In genomic region chr12:55073043-55074022, GRCh38 we compare ENCODE assay signal across 8 cellular contexts. TPM values are rescaled to one million over a fixed set of nuclear protein-coding genes. Genes with fewer than 3 reads are reported as not detected.
DNase-seq lines count a peak whose midpoint lies in the region; ATAC-seq and TF ChIP-seq lines count a peak whose summit lies in the region.

No MANE protein-coding gene starts in this region.

- H3K9me3 ChIP-seq in esophagus muscularis mucosa = no peaks in the 10 kb centered on the region

- H3K27ac Mint-ChIP-seq in natural killer cell treated with Interleukin-12 subunit alpha and Interleukin-12 subunit beta and Interleukin-15 and Interleukin-18, amount 100 ng/mL, for 72 hours = no peak overlapping the region

- H3K9me3 Mint-ChIP-seq in natural killer cell treated with Interleukin-12 subunit alpha and Interleukin-12 subunit beta and Interleukin-15 and Interleukin-18, amount 100 ng/mL, for 72 hours = no peaks in the 10 kb centered on the region

- H3K27me3 Mint-ChIP-seq in natural killer cell treated with Interleukin-12 subunit alpha and Interleukin-12 subunit beta and Interleukin-15 and Interleukin-18, amount 100 ng/mL, for 72 hours = peaks cover 19 to 36% of the 10 kb centered on the region in 2 donors

- no peaks in the 10 kb centered on the region for H3K4me1 Mint-ChIP-seq in natural killer cell treated with Interleukin-12 subunit alpha and Interleukin-12 subunit beta and Interleukin-15 and Interleukin-18, amount 100 ng/mL, for 72 hours (ENCODE audit: low read depth in 2 of 2)

- no peaks in the 10 kb centered on the region for H3K4me1 ChIP-seq in esophagus muscularis mucosa

- H3K27me3 ChIP-seq in esophagus muscularis mucosa = peaks cover 0 to 6% (median 0%) of the 10 kb centered on the region in 4 donors

- no peaks in the 10 kb centered on the region for H3K36me3 Mint-ChIP-seq in natural killer cell treated with Interleukin-12 subunit alpha and Interleukin-12 subunit beta and Interleukin-15 and Interleukin-18, amount 100 ng/mL, for 72 hours

- peak; percentile 62 to 73 for ATAC-seq in natural killer cell treated with Interleukin-12 subunit alpha and Interleukin-12 subunit beta and Interleukin-15 and Interleukin-18, amount 100 ng/mL, for 72 hours

- DNase-seq in activated gamma-delta T cell treated with Interleukin-2 at 50 U/mL for 16 hours (peak; percentile 81), activated gamma-delta T cell (lab: John Stamatoyannopoulos, UW) (no peak), HT-29 (ENCODE audit: low spot score) (peak; percentile 83), OCI-M1 (lab: John Stamatoyannopoulos, UW) (peak; percentile 80), activated T-cell treated with anti-CD3 and anti-CD28 coated beads for 4 hours (peak; percentile 81), esophagus muscularis mucosa (ENCODE audit: extremely low spot score) (no peak)
- DNase-seq in natural killer cell treated with Interleukin-12 subunit alpha and Interleukin-12 subunit beta and Interleukin-15 and Interleukin-18, amount 100 ng/mL, for 72 hours (ENCODE audit: low spot score) = peak; percentile 80
- peak; percentile 47 to 82 (median 74) for DNase-seq in stimulated activated naive CD4-positive, alpha-beta T cell (lab: John Stamatoyannopoulos, UW)

- H3K4me3 Mint-ChIP-seq in natural killer cell treated with Interleukin-12 subunit alpha and Interleukin-12 subunit beta and Interleukin-15 and Interleukin-18, amount 100 ng/mL, for 72 hours = no peak overlapping the region

- TF ChIP-seq EP300 in esophagus muscularis mucosa (IDR thresholded peaks at IDR 0.05) = no peak

- intact Hi-C loops in esophagus muscularis mucosa (cut with DNase I) = loop anchor here (2.0 kb wide), 1 partner anchor 81 kb away; no protein-coding TSS in a partner anchor

- no peaks in the 10 kb centered on the region for H3K36me3 ChIP-seq in esophagus muscularis mucosa

- WGBS in esophagus muscularis mucosa = 34% methylated on average over 8 of the region's 8 CpGs

- TF ChIP-seq POLR2A in esophagus muscularis mucosa (IDR thresholded peaks at IDR 0.05; ENCODE audit: low read depth) = no peak

- TF ChIP-seq CTCF in esophagus muscularis mucosa (IDR thresholded peaks at IDR 0.05) = peak; percentile 75 to 82 (median 81)

- H3K4me3 ChIP-seq in esophagus muscularis mucosa = no peak overlapping the region

- H3K27ac ChIP-seq in esophagus muscularis mucosa (replicated peaks in 1 of 4) = no peak overlapping the region

RNA-seq across cellular contexts. Expression of gene OR9K2, which starts 52.9 kb away (rescaled TPM):
- total RNA-seq in HT-29 (2014; rRNA removed; shearing (Covaris generic)) = not detected in 2 replicates
- total RNA-seq in esophagus muscularis mucosa = not detected
- total RNA-seq in natural killer cell treated with Interleukin-12 subunit alpha and Interleukin-12 subunit beta and Interleukin-15 and Interleukin-18, amount 100 ng/mL, for 72 hours = not detected

RNA-seq across cellular contexts. Expression of gene NEUROD4, which starts 53.6 kb away (rescaled TPM):
- not detected in 2 replicates for total RNA-seq in HT-29 (2014; rRNA removed; shearing (Covaris generic))
- total RNA-seq in esophagus muscularis mucosa = not detected
- total RNA-seq in natural killer cell treated with Interleukin-12 subunit alpha and Interleukin-12 subunit beta and Interleukin-15 and Interleukin-18, amount 100 ng/mL, for 72 hours = not detected

Comparison
In these comparisons a context has a peak if more than half of its experiments do, and no peak if none do; other contexts are left out.
1. DNase-seq: peak in activated gamma-delta T cell treated with Interleukin-2 at 50 U/mL for 16 hours (single experiment), HT-29 (single experiment), OCI-M1 (single experiment), activated T-cell treated with anti-CD3 and anti-CD28 coated beads for 4 hours (single experiment), natural killer cell treated with Interleukin-12 subunit alpha and Interleukin-12 subunit beta and Interleukin-15 and Interleukin-18, amount 100 ng/mL, for 72 hours (single experiment) and stimulated activated naive CD4-positive, alpha-beta T cell (6 of 6); none in activated gamma-delta T cell (single experiment) and esophagus muscularis mucosa (single experiment).